Comparison of ENCODE assay signal across 8 cellular contexts in genomic region chr22:40178417-40179409, GRCh38. TPM values are rescaled to one million over a fixed set of nuclear protein-coding genes. Genes with fewer than 3 reads are reported as not detected.
A peak's percentile ranks its signal among the peaks of the same experiment; 100 is the strongest.
DNase-seq lines count a peak whose midpoint lies in the region; ATAC-seq and TF ChIP-seq lines count a peak whose summit lies in the region.

No MANE protein-coding gene starts in this region.

- no peaks in the 10 kb centered on the region for H3K9me3 Mint-ChIP-seq in activated CD4-positive, alpha-beta T cell treated with anti-CD3 and anti-CD28 coated beads for 36 hours (ENCODE audit: low read depth)
- H3K9me3 Mint-ChIP-seq in activated T-cell treated with anti-CD3 and anti-CD28 coated beads, Interleukin-2, amount 50 U/mL, for 72 hours: no peaks in the 10 kb centered on the region
- no peaks in the 10 kb centered on the region for H3K9me3 Mint-ChIP-seq in neural crest cell

- H3K27me3 Mint-ChIP-seq in activated CD4-positive, alpha-beta T cell treated with anti-CD3 and anti-CD28 coated beads for 36 hours: no peaks in the 10 kb centered on the region
- no peaks in the 10 kb centered on the region for H3K27me3 Mint-ChIP-seq in activated T-cell treated with anti-CD3 and anti-CD28 coated beads, Interleukin-2, amount 50 U/mL, for 72 hours (ENCODE audit: low read depth)
- no peaks in the 10 kb centered on the region for H3K27me3 Mint-ChIP-seq in neural crest cell (ENCODE audit: low read depth)

- H3K27ac Mint-ChIP-seq in activated CD4-positive, alpha-beta T cell treated with anti-CD3 and anti-CD28 coated beads for 36 hours: peak overlapping the region; percentile 92
- H3K27ac Mint-ChIP-seq in activated T-cell treated with anti-CD3 and anti-CD28 coated beads, Interleukin-2, amount 50 U/mL, for 72 hours: peak overlapping the region; percentile 70
- H3K27ac Mint-ChIP-seq in neural crest cell (ENCODE audit: unreplicated experiment): peak overlapping the region; percentile 97

- CTCF ChIA-PET in activated CD4-positive, alpha-beta T cell treated with anti-CD3 and anti-CD28 coated beads for 36 hours (lab: Charles Lee): interaction anchor here (0.6 to 2.8 kb wide), 10 partner anchors 13 to 1473 kb away, joined by 3 to 16 read pairs (median 4); partner anchors contain the start of genes ADSL and GTPBP1

- H3K4me3 Mint-ChIP-seq in activated CD4-positive, alpha-beta T cell treated with anti-CD3 and anti-CD28 coated beads for 36 hours: peak overlapping the region; percentile 89
- peak overlapping the region; percentile 78 to 96 for H3K4me3 Mint-ChIP-seq in activated T-cell treated with anti-CD3 and anti-CD28 coated beads, Interleukin-2, amount 50 U/mL, for 72 hours
- peak overlapping the region; percentile 89 for H3K4me3 Mint-ChIP-seq in neural crest cell

- POLR2A ChIA-PET in activated CD4-positive, alpha-beta T cell treated with anti-CD3 and anti-CD28 coated beads for 36 hours (lab: Charles Lee): interaction anchor here (0.9 to 4.6 kb wide), 4 partner anchors 24 to 133 kb away, joined by 3 to 71 read pairs (median 4); no protein-coding TSS in a partner anchor

- peak; percentile 13 for ATAC-seq in activated CD4-positive, alpha-beta T cell treated with anti-CD3 and anti-CD28 coated beads for 36 hours
- ATAC-seq in activated T-cell treated with anti-CD3 and anti-CD28 coated beads, Interleukin-2, amount 50 U/mL, for 72 hours (replicated peaks in 1 of 2): peak in 1 of 2 donors; percentile 12
- no peak for ATAC-seq in HG03342 (IDR thresholded peaks at IDR 0.05; ENCODE audit: unreplicated experiment)

- intact Hi-C loops in activated CD4-positive, alpha-beta T cell treated with anti-CD3 and anti-CD28 coated beads for 36 hours (cut with DNase I, micrococcal nuclease): loop anchor here (2.0 to 5.0 kb wide), 4 partner anchors 39 to 274 kb away; no protein-coding TSS in a partner anchor

- DNase-seq in activated CD4-positive, alpha-beta T cell treated with anti-CD3 and anti-CD28 coated beads for 36 hours: peak; percentile 71
- DNase-seq in activated CD4-positive, alpha-beta T cell treated with anti-CD3 and anti-CD28 coated beads for 1 hour: no peak
- DNase-seq in NCI-H446 treated with DMSO at 0.1 percent for 48 hours (lab: John Stamatoyannopoulos, UW): peak; percentile 27
- DNase-seq in activated T-cell treated with anti-CD3 and anti-CD28 coated beads, Interleukin-2, amount 50 U/mL, for 72 hours: peak; percentile 50 to 56
- peak in 1 of 2 donors; percentile 55 for DNase-seq in foreskin fibroblast
- DNase-seq in neural crest cell (ENCODE audit: low read depth, low spot score): peak; percentile 43
- DNase-seq in OCI-M2 (lab: John Stamatoyannopoulos, UW; ENCODE audit: unreplicated experiment): no peak

- H3K4me3 ChIP-seq in foreskin fibroblast (ENCODE audit: low read depth in 1 of 2, low read length in 2 of 2): peak overlapping the region; percentile 66 to 80

- H3K4me1 Mint-ChIP-seq in activated CD4-positive, alpha-beta T cell treated with anti-CD3 and anti-CD28 coated beads for 36 hours: peaks cover 64% of the 10 kb centered on the region
- H3K4me1 Mint-ChIP-seq in activated T-cell treated with anti-CD3 and anti-CD28 coated beads, Interleukin-2, amount 50 U/mL, for 72 hours (ENCODE audit: low read depth): peaks cover 66% of the 10 kb centered on the region
- peaks cover 57% of the 10 kb centered on the region for H3K4me1 Mint-ChIP-seq in neural crest cell

- peaks cover 8% of the 10 kb centered on the region for H3K36me3 Mint-ChIP-seq in activated CD4-positive, alpha-beta T cell treated with anti-CD3 and anti-CD28 coated beads for 36 hours (ENCODE audit: low read depth)
- H3K36me3 Mint-ChIP-seq in activated T-cell treated with anti-CD3 and anti-CD28 coated beads, Interleukin-2, amount 50 U/mL, for 72 hours (ENCODE audit: insufficient read depth in 2 of 2): peaks cover 1 to 2% of the 10 kb centered on the region in 2 donors
- H3K36me3 Mint-ChIP-seq in neural crest cell (ENCODE audit: low read depth): no peaks in the 10 kb centered on the region

- TF ChIP-seq CTCF in foreskin fibroblast (IDR thresholded peaks at IDR 0.05; ENCODE audit: low read depth, low read length) (no peak), neural crest cell (conservative IDR thresholded peaks at IDR 0.05) (no peak)

RNA-seq across cellular contexts. Expression of gene TNRC6B, which starts 1.0 kb away (rescaled TPM):
- total RNA-seq in activated CD4-positive, alpha-beta T cell treated with anti-CD3 and anti-CD28 coated beads for 36 hours: 10 to 100 TPM; 37.3 to 40.3 TPM
- 10 to 100 TPM; 62.5 to 65.3 TPM for total RNA-seq in activated T-cell treated with anti-CD3 and anti-CD28 coated beads, Interleukin-2, amount 50 U/mL, for 72 hours
- total RNA-seq in neural crest cell: 36.8 and 42.8 TPM in 2 replicates

Comparison
In these comparisons a context has a peak if more than half of its experiments do, and no peak if none do; other contexts are left out.
1. DNase-seq: peak in activated CD4-positive, alpha-beta T cell treated with anti-CD3 and anti-CD28 coated beads for 36 hours (single experiment), NCI-H446 treated with DMSO at 0.1 percent for 48 hours (single experiment), activated T-cell treated with anti-CD3 and anti-CD28 coated beads, Interleukin-2, amount 50 U/mL, for 72 hours (2 of 2) and neural crest cell (single experiment); none in activated CD4-positive, alpha-beta T cell treated with anti-CD3 and anti-CD28 coated beads for 1 hour (single experiment) and OCI-M2 (single experiment).
2. Peak in every context shown above with its lines, with median percentiles within 50 percentile points of each other: H3K27ac Mint-ChIP-seq and H3K4me3 Mint-ChIP-seq.